ENCODE assay signal across 15 cellular contexts in genomic region chr22:43230571-43230970, GRCh38.
"Had no signal": no experiment of that assay in that cellular context is flagged by ENCODE, and none has a peak within 500 bp of the region (broad histone marks: within the 10 kb centered on the region; RNA-seq: fewer than 3 reads in every experiment).

No MANE protein-coding gene starts in this region.

- ATAC-seq: stimulated activated memory B cell treated with anti-CD40 and anti-IgM and Interleukin-4, amounts not matched to agents 10 μg/mL and 1 μg/mL and 100 μg/mL, for 72 hours; stimulated activated naive CD8-positive, alpha-beta T cell treated with anti-CD3 and anti-CD28 coated beads, Interleukin-15, Interleukin-2, amounts not matched to agents 100 U/mL and 50 U/mL, for 24 hours had no signal

- FAIRE-seq: frontal cortex, keratinocyte had no signal

- H3K36me3 ChIP-seq: lower lobe of right lung, ovary, spleen, tibial artery, upper lobe of left lung, uterus had no signal

- H3K9me3 ChIP-seq: lower lobe of right lung, ovary, psoas muscle, spleen, testis, tibial artery, upper lobe of left lung, uterus had no signal

- H3K4me3 ChIP-seq: dorsolateral prefrontal cortex, lower lobe of right lung, ovary, psoas muscle, skin epidermis, spleen, testis, tibial artery, upper lobe of left lung, uterus had no signal

- H3K4me1 ChIP-seq: lower lobe of right lung, psoas muscle, uterus had no signal

- DNase-seq: occipital lobe, tibial artery had no signal

- H3K27me3 ChIP-seq: dorsolateral prefrontal cortex, ovary, testis, upper lobe of left lung, uterus had no signal

- H3K27ac ChIP-seq: dorsolateral prefrontal cortex, lower lobe of right lung, ovary, psoas muscle, skin epidermis, spleen, testis, tibial artery, upper lobe of left lung, uterus had no signal
